In the genomic region with DNA sequence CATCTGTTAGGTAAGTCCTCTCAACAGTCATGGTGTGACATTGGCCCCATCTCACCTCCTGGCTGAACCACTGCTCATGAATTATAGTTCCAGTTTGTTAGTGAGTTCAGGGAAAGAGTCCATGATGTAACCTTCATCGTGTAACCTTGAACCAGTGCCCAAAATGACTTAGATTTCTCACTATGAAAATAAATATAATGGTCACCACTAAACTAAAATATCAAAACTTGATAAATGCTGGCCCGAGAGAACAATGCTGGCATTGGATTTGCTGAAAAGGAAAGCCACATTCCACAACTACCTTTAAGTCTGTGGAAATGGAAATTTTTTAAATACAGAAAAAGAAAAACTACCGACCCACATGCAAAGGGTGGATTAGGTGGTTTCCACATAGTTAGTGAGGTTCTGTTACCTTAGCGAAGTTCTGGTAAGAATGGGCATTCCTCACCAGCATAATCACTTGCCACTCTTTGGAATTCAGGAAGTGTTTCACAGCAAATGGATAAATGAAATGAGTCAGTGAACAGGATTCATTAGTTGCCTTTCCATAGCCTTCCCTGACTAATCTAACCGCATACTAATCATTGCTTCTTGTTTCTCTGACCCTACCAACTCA, we compare ENCODE assay signal across 10 cellular contexts.
DNase-seq lines count a peak whose midpoint lies in the region; ATAC-seq, FAIRE-seq and TF ChIP-seq lines count a peak whose summit lies in the region.
"Had no signal": no experiment of that assay in that cellular context is flagged by ENCODE, and none has a peak within 500 bp of the region (broad histone marks: within the 10 kb centered on the region; RNA-seq: fewer than 3 reads in every experiment).

No MANE protein-coding gene starts in this region.

- no peaks in the 10 kb centered on the region for H3K27me3 ChIP-seq in pancreas

- H3K27ac ChIP-seq in epithelial cell of prostate (peak overlapping the region; percentile 90), pancreas (peak overlapping the region in 3 of 4 donors; percentile 23 to 77 (median 56))
- H3K27ac ChIP-seq: dorsolateral prefrontal cortex had no signal

- peaks cover 0 to 17% (median 15%) of the 10 kb centered on the region in 3 donors for H3K4me1 ChIP-seq in pancreas

- no peak overlapping the region for H3K4me3 ChIP-seq in pancreas
- H3K4me3 ChIP-seq: dorsolateral prefrontal cortex had no signal

- no peak for FAIRE-seq in pancreas (lab: Jason Lieb, UNC)

- intact Hi-C loops in pancreas (cut with DNase I) = loop anchor here in 1 of 3 donors (10.0 kb wide), 1 partner anchor 47 kb away; no protein-coding TSS in a partner anchor

- no peak for TF ChIP-seq CTCF in pancreas (IDR thresholded peaks at IDR 0.05)

- H3K36me3 ChIP-seq in pancreas = no peaks in the 10 kb centered on the region

- no peaks in the 10 kb centered on the region for H3K9me3 ChIP-seq in pancreas

- WGBS in pancreas, 2 donors = 37 to 43% methylated on average over 5 of the region's 5 CpGs

- ATAC-seq in pancreas (peak; percentile 79 to 87 (median 83)), GM18861 (IDR thresholded peaks at IDR 0.05; ENCODE audit: unreplicated experiment) (no peak)
- ATAC-seq in activated CD4-positive, CD25-positive, alpha-beta regulatory T cell treated with anti-CD3 and anti-CD28 coated beads, Interleukin-2, amount 50 U/mL, for 24 hours = no peak

- DNase-seq in GM03348 (ENCODE audit: low spot score) (peak; percentile 74), RKO (ENCODE audit: low spot score) (peak; percentile 57), epithelial cell of prostate (ENCODE audit: low read depth, low spot score) (peak; percentile 96), pancreas (peak in 3 of 6 donors; percentile 21 to 44 (median 32)), NCI-H1105 treated with DMSO at 0.1 percent for 48 hours (lab: John Stamatoyannopoulos, UW) (no peak)
- no peak for DNase-seq in stimulated activated CD4-positive, alpha-beta T cell treated with anti-CD3 and anti-CD28 coated beads, Interleukin-2, amount 100 ng/mL, for 48 hours
- DNase-seq: dorsolateral prefrontal cortex, SIG-M5 had no signal

Comparison
In these comparisons a context has a peak if more than half of its experiments do, and no peak if none do; other contexts are left out.
1. DNase-seq: peak in GM03348 (single experiment), RKO (single experiment) and epithelial cell of prostate (single experiment); none in NCI-H1105 treated with DMSO at 0.1 percent for 48 hours (single experiment) and stimulated activated CD4-positive, alpha-beta T cell treated with anti-CD3 and anti-CD28 coated beads, Interleukin-2, amount 100 ng/mL, for 48 hours (0 of 2).
2. ATAC-seq: peak in pancreas (4 of 4); none in activated CD4-positive, CD25-positive, alpha-beta regulatory T cell treated with anti-CD3 and anti-CD28 coated beads, Interleukin-2, amount 50 U/mL, for 24 hours (0 of 2) and GM18861 (single experiment).